In genomic region chr5:126920291-126920690, GRCh38 we compare ENCODE assay signal across 15 cellular contexts.
DNase-seq lines count a peak whose midpoint lies in the region; TF ChIP-seq lines count a peak whose summit lies in the region.
"Had no signal": no experiment of that assay in that cellular context is flagged by ENCODE, and none has a peak within 500 bp of the region (broad histone marks: within the 10 kb centered on the region; RNA-seq: fewer than 3 reads in every experiment).

No MANE protein-coding gene starts in this region.

- intact Hi-C loops in adrenal gland (cut with DNase I), result no loop called here
- intact Hi-C loops in OCI-LY7 (cut with micrococcal nuclease; ENCODE audit: unreplicated experiment), result no loop called here

- DNase-seq in AG09319 (ENCODE audit: extremely low read depth, low read depth) (peak; percentile 23), adrenal gland (peak in 5 of 7 donors; percentile 27 to 65 (median 37)), fibroblast of the conjunctiva (ENCODE audit: low read depth) (peak; percentile 18), mesenchymal stem cell (no peak), NCI-H1436 treated with DMSO at 0.1 percent for 48 hours (lab: John Stamatoyannopoulos, UW) (no peak), OCI-LY7 (ENCODE audit: low spot score) (no peak), H7 (no peak), HT-29 (ENCODE audit: low spot score) (no peak)
- DNase-seq: activated CD8-positive, alpha-beta T cell treated with anti-CD3 and anti-CD28 coated beads for 36 hours; CD8-positive, alpha-beta T cell; NCI-H1694; ovary; Peyer's patch had no signal

- no peak overlapping the region for H3K23ac ChIP-seq in mesenchymal stem cell (ENCODE audit: low read length in 2 of 2)

- H3K14ac ChIP-seq in mesenchymal stem cell (ENCODE audit: low read length in 2 of 2), result no peak overlapping the region

- H4K8ac ChIP-seq in mesenchymal stem cell (ENCODE audit: low read length), result peak overlapping the region; percentile 24

- H2BK12ac ChIP-seq in mesenchymal stem cell (ENCODE audit: low read length in 2 of 2), result no peak overlapping the region

- TF ChIP-seq POLR2A in adrenal gland (IDR thresholded peaks at IDR 0.05), result no peak

- H3K79me2 ChIP-seq in OCI-LY7 (ENCODE audit: insufficient read depth, low read depth, low read length), result no peaks in the 10 kb centered on the region

- H3K9me3 ChIP-seq in adrenal gland (replicated peaks in 1 of 3), result no peaks in the 10 kb centered on the region
- H3K9me3 ChIP-seq in mesenchymal stem cell (ENCODE audit: control insufficient read depth, low read length), result no peaks in the 10 kb centered on the region
- no peaks in the 10 kb centered on the region for H3K9me3 ChIP-seq in OCI-LY7 (ENCODE audit: low read length)
- H3K9me3 ChIP-seq: gastroesophageal sphincter, ovary, Peyer's patch had no signal

- no TSS peak for BruUV-seq in OCI-LY7 (replicated peaks; lab: Mats Ljungman, UMichigan)

- H3K4me2 ChIP-seq in mesenchymal stem cell (ENCODE audit: low read length, poor library complexity, severe bottlenecking) (no peak overlapping the region), OCI-LY7 (ENCODE audit: low read length) (no peak overlapping the region)

- peaks cover 2% of the 10 kb centered on the region for H3K79me1 ChIP-seq in mesenchymal stem cell (replicated peaks; ENCODE audit: low read length, poor library complexity, severe bottlenecking)

- no peak overlapping the region for H2AFZ ChIP-seq in mesenchymal stem cell (ENCODE audit: low read depth, low read length)
- H2AFZ ChIP-seq in OCI-LY7 (ENCODE audit: low read length), result no peak overlapping the region

- peak overlapping the region in 2 of 5 donors; percentile 14 to 60 for H3K27ac ChIP-seq in adrenal gland
- no peak overlapping the region for H3K27ac ChIP-seq in mesenchymal stem cell (ENCODE audit: low read length, poor library complexity, severe bottlenecking)
- H3K27ac ChIP-seq in OCI-LY7 (ENCODE audit: low read depth, low read length, poor library complexity, severe bottlenecking), result no peak overlapping the region
- H3K27ac ChIP-seq: gastroesophageal sphincter, ovary, Peyer's patch, VCaP had no signal

- H2BK120ac ChIP-seq in mesenchymal stem cell (ENCODE audit: low read depth, low read length), result no peak overlapping the region

- WGBS in adrenal gland, 4 donors, result 48 to 60% (median 54%) methylated on average over 5 of the region's 5 CpGs
- 94% methylated on average over 5 of the region's 5 CpGs for WGBS in mesenchymal stem cell

- H4K20me1 ChIP-seq in OCI-LY7 (ENCODE audit: insufficient read depth, low read length), result no peaks in the 10 kb centered on the region

- H3K36me3 ChIP-seq in adrenal gland (replicated peaks in 1 of 2), result no peaks in the 10 kb centered on the region
- H3K36me3 ChIP-seq in mesenchymal stem cell (ENCODE audit: control insufficient read depth in 1 of 2, insufficient read depth in 2 of 2, low read depth in 1 of 2, low read length in 2 of 2), result no peaks in the 10 kb centered on the region
- no peaks in the 10 kb centered on the region for H3K36me3 ChIP-seq in OCI-LY7 (ENCODE audit: insufficient read depth, low read length)
- H3K36me3 ChIP-seq in H7 (replicated peaks; ENCODE audit: control insufficient read depth, insufficient read depth, low read length), result peaks cover 1% of the 10 kb centered on the region; the same call in 1 of the 2 replicates
- H3K36me3 ChIP-seq: gastroesophageal sphincter, ovary, Peyer's patch had no signal

- H3K4me1 ChIP-seq in adrenal gland (replicated peaks in 1 of 2), result peaks cover 0 to 18% of the 10 kb centered on the region in 2 donors
- peaks cover 2% of the 10 kb centered on the region for H3K4me1 ChIP-seq in mesenchymal stem cell (ENCODE audit: control insufficient read depth, insufficient read depth, low read depth, low read length)
- no peaks in the 10 kb centered on the region for H3K4me1 ChIP-seq in OCI-LY7 (ENCODE audit: insufficient read depth, low read length, poor library complexity, severe bottlenecking)
- H3K4me1 ChIP-seq: Peyer's patch had no signal

- H3K27me3 ChIP-seq in adrenal gland, result no peaks in the 10 kb centered on the region
- H3K27me3 ChIP-seq in mesenchymal stem cell (ENCODE audit: control insufficient read depth in 1 of 2, insufficient read depth in 1 of 2, low read length in 2 of 2), result no peaks in the 10 kb centered on the region
- no peaks in the 10 kb centered on the region for H3K27me3 ChIP-seq in H7 (ENCODE audit: control insufficient read depth, insufficient read depth, low read length)
- H3K27me3 ChIP-seq: gastroesophageal sphincter, ovary, Peyer's patch had no signal

- POLR2A ChIA-PET in OCI-LY7 (lab: Charles Lee), result interaction anchor here (0.6 kb wide), 1 partner anchor 21 kb away, joined by 3 read pairs; no protein-coding TSS in a partner anchor

- no peak overlapping the region for H4K91ac ChIP-seq in mesenchymal stem cell (ENCODE audit: low read length)

- no peak overlapping the region for H3K9ac ChIP-seq in mesenchymal stem cell (ENCODE audit: low read length)

- no peak overlapping the region for H2BK15ac ChIP-seq in mesenchymal stem cell (ENCODE audit: low read depth, poor library complexity, severe bottlenecking)

- H2BK5ac ChIP-seq in mesenchymal stem cell (ENCODE audit: low read depth, low read length, poor library complexity, severe bottlenecking), result no peak overlapping the region

- no peak overlapping the region for H3K4ac ChIP-seq in mesenchymal stem cell (ENCODE audit: low read depth in 1 of 2, low read length in 2 of 2)

- H3K18ac ChIP-seq in mesenchymal stem cell (ENCODE audit: low read depth in 1 of 2, low read length in 2 of 2), result no peak overlapping the region

- TF ChIP-seq CTCF in AG09319 (IDR thresholded peaks at IDR 0.05; ENCODE audit: low read depth, low read length), result no peak
- TF ChIP-seq CTCF in adrenal gland (IDR thresholded peaks at IDR 0.05), result no peak
- no peak for TF ChIP-seq CTCF in OCI-LY7 (conservative IDR thresholded peaks at IDR 0.05; ENCODE audit: low read length)

- no peak overlapping the region for H2AK5ac ChIP-seq in mesenchymal stem cell (ENCODE audit: low read length, severe bottlenecking)

- H3K9me2 ChIP-seq in OCI-LY7 (ENCODE audit: insufficient read depth, low read length), result no peaks in the 10 kb centered on the region

- CTCF ChIA-PET in OCI-LY7 (lab: Charles Lee; ENCODE audit: unreplicated experiment), result no interaction called here

- H3K4me3 ChIP-seq in adrenal gland (no peak overlapping the region), mesenchymal stem cell (ENCODE audit: insufficient read depth in 1 of 2, low read depth in 1 of 2, low read length in 2 of 2) (no peak overlapping the region), OCI-LY7 (ENCODE audit: low read depth, low read length, poor library complexity, severe bottlenecking) (no peak overlapping the region), H7 (ENCODE audit: insufficient read depth, low read depth, low read length) (no peak overlapping the region)
- H3K4me3 ChIP-seq: gastroesophageal sphincter, ovary, Peyer's patch had no signal

Comparison
In these comparisons a context has a peak if more than half of its experiments do, and no peak if none do; other contexts are left out.
1. DNase-seq: peak in AG09319 (single experiment), adrenal gland (5 of 7) and fibroblast of the conjunctiva (single experiment); none in mesenchymal stem cell (single experiment), NCI-H1436 treated with DMSO at 0.1 percent for 48 hours (single experiment), OCI-LY7 (single experiment), H7 (single experiment) and HT-29 (single experiment).